ENCODE assay signal across 10 cellular contexts in the genomic region with DNA sequence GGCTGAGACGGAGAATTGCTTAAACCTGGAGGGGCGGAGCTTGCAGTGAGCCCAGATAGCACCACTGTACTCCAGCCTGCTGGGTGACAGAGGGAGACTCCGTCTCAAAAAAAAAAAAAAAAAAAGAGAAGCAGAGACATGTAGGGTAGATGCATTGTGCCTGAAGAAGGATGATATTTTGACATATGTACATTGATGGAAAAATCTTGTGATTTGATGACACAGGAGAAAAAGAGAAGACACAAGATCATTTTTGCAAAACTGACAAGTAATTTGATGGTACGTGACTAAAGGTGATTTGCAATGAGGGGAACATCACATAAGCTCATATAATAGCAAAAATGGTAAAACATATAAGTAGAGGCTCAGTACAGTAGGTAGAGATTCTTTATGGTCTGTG.
"Had no signal": no experiment of that assay in that cellular context is flagged by ENCODE, and none has a peak within 500 bp of the region (broad histone marks: within the 10 kb centered on the region; RNA-seq: fewer than 3 reads in every experiment).

No MANE protein-coding gene starts in this region.

- H3K36me3 ChIP-seq: HAP-1 had no signal

- H3K4me1 ChIP-seq: HAP-1 had no signal

- H3K4me3 ChIP-seq: GM23248, GM23338, HAP-1 had no signal

- H3K9me3 ChIP-seq: HAP-1 had no signal

- FAIRE-seq: H1, H54 had no signal

- H2AFZ ChIP-seq: GM23248, GM23338 had no signal

- H3K27ac ChIP-seq: GM23248 had no signal

- DNase-seq: GM23248, GOT3, H7, H9, HCEC 1CT, HFFc6 had no signal

- H3K4me2 ChIP-seq: GM23338 had no signal

- H3K9ac ChIP-seq: GM23248 had no signal
